16 cellular contexts compared by ENCODE assay signal in genomic region chr2:232276084-232276738, GRCh38.
A peak's percentile ranks its signal among the peaks of the same experiment; 100 is the strongest.
DNase-seq lines count a peak whose midpoint lies in the region; ATAC-seq and TF ChIP-seq lines count a peak whose summit lies in the region.
"Had no signal": no experiment of that assay in that cellular context is flagged by ENCODE, and none has a peak within 500 bp of the region (broad histone marks: within the 10 kb centered on the region; RNA-seq: fewer than 3 reads in every experiment).

No MANE protein-coding gene starts in this region.

- intact Hi-C loops in body of pancreas (cut with DNase I), result no loop called here

- ATAC-seq in DND-41 (ENCODE audit: insufficient read depth, low read depth), result peak; percentile 66; the same call in 2 of the 3 replicates
- peak; percentile 66 for ATAC-seq in GM21619 (IDR thresholded peaks at IDR 0.05; ENCODE audit: unreplicated experiment)
- ATAC-seq in esophagus mucosa, result peak; percentile 27
- no peak for ATAC-seq in HG03139 (IDR thresholded peaks at IDR 0.05; ENCODE audit: unreplicated experiment)
- no peak for ATAC-seq in body of pancreas
- ATAC-seq: heart right ventricle, Panc1, right lobe of liver had no signal

- H3K79me2 ChIP-seq in DND-41 (ENCODE audit: insufficient read depth, low read length), result no peaks in the 10 kb centered on the region

- DNase-seq in DND-41 (peak; percentile 18), NCI-H2171 treated with DMSO at 0.1 percent for 48 hours (lab: John Stamatoyannopoulos, UW) (peak; percentile 67), amniotic stem cell (lab: John Stamatoyannopoulos, UW) (no peak), body of pancreas (no peak), iPS-NIHi7 (ENCODE audit: extremely low spot score) (no peak)
- DNase-seq: activated naive CD8-positive, alpha-beta T cell treated with anti-CD3 and anti-CD28 coated beads for 36 hours; erythroblast; heart right ventricle; NCI-H226; right lobe of liver; stimulated activated CD4-positive, alpha-beta T cell treated with anti-CD3 and anti-CD28 coated beads, Interleukin-4, amount 100 ng/mL, for 1 hour; SW 1271 had no signal

- H3K4me2 ChIP-seq in DND-41 (ENCODE audit: insufficient read depth, low read length), result no peak overlapping the region

- peaks cover 16% of the 10 kb centered on the region for H3K4me1 ChIP-seq in DND-41 (ENCODE audit: insufficient read depth, low read length)
- no peaks in the 10 kb centered on the region for H3K4me1 ChIP-seq in body of pancreas
- H3K4me1 ChIP-seq: right lobe of liver had no signal

- H3K36me3 ChIP-seq in DND-41 (ENCODE audit: insufficient read depth, low read length) (peaks cover 23% of the 10 kb centered on the region), body of pancreas (replicated peaks in 1 of 2; ENCODE audit: insufficient read depth in 1 of 2, low read depth in 2 of 2) (peaks cover 0 to 3% of the 10 kb centered on the region in 2 donors)
- H3K36me3 ChIP-seq: right lobe of liver had no signal

- no peak overlapping the region for H3K9ac ChIP-seq in DND-41 (ENCODE audit: low read depth, low read length)

- no peak for TF ChIP-seq POLR2A in body of pancreas (IDR thresholded peaks at IDR 0.05)

- H3K4me3 ChIP-seq in DND-41 (ENCODE audit: low read depth in 1 of 2, low read length in 2 of 2) (no peak overlapping the region), body of pancreas (no peak overlapping the region)
- H3K4me3 ChIP-seq: heart right ventricle, right lobe of liver had no signal

- TF ChIP-seq CTCF in DND-41 (IDR thresholded peaks at IDR 0.05; ENCODE audit: borderline replicate concordance, extremely low read depth, low read length, poor library complexity, severe bottlenecking) (no peak), body of pancreas (IDR thresholded peaks at IDR 0.05) (no peak)

- no peaks in the 10 kb centered on the region for H3K27me3 ChIP-seq in DND-41 (ENCODE audit: insufficient read depth, low read length, poor library complexity)
- H3K27me3 ChIP-seq in body of pancreas, result no peaks in the 10 kb centered on the region
- H3K27me3 ChIP-seq: heart right ventricle, right lobe of liver had no signal

- no peaks in the 10 kb centered on the region for H4K20me1 ChIP-seq in DND-41 (ENCODE audit: insufficient read depth, low read length)

- peak overlapping the region; percentile 68 for H3K27ac ChIP-seq in DND-41 (ENCODE audit: low read length)
- no peak overlapping the region for H3K27ac ChIP-seq in body of pancreas
- H3K27ac ChIP-seq: heart right ventricle, right lobe of liver had no signal

- no peak overlapping the region for H2AFZ ChIP-seq in DND-41 (ENCODE audit: low read depth, low read length)

- H3K9me3 ChIP-seq in DND-41 (ENCODE audit: insufficient read depth, low read length, severe bottlenecking), result no peaks in the 10 kb centered on the region
- no peaks in the 10 kb centered on the region for H3K9me3 ChIP-seq in body of pancreas
- H3K9me3 ChIP-seq: right lobe of liver had no signal

- WGBS in body of pancreas, 2 donors, result 64 to 89% methylated on average over 8 of the region's 8 CpGs

Comparison
In these comparisons a context has a peak if more than half of its experiments do, and no peak if none do; other contexts are left out.
1. ATAC-seq: peak in DND-41 (single experiment), GM21619 (single experiment) and esophagus mucosa (single experiment); none in HG03139 (single experiment) and body of pancreas (single experiment).
2. DNase-seq: peak in DND-41 (single experiment) and NCI-H2171 treated with DMSO at 0.1 percent for 48 hours (single experiment); none in amniotic stem cell (single experiment), body of pancreas (0 of 4) and iPS-NIHi7 (single experiment).